9 cellular contexts compared by ENCODE assay signal in genomic region chr1:231418101-231418740, GRCh38. TPM values are rescaled to one million over a fixed set of nuclear protein-coding genes. Genes with fewer than 3 reads are reported as not detected.
DNase-seq lines count a peak whose midpoint lies in the region; ATAC-seq and TF ChIP-seq lines count a peak whose summit lies in the region.
"Had no signal": no experiment of that assay in that cellular context is flagged by ENCODE, and none has a peak within 500 bp of the region (broad histone marks: within the 10 kb centered on the region; RNA-seq: fewer than 3 reads in every experiment).

No MANE protein-coding gene starts in this region.

- H3K27ac ChIP-seq in right cardiac atrium (ENCODE audit: low read length), result no peak overlapping the region

- no peaks in the 10 kb centered on the region for H3K9me3 Mint-ChIP-seq in T-helper 1 cell treated with Interleukin-12 subunit alpha and Interleukin-12 subunit beta and Interleukin-4 antibody, amounts not matched to agents 30 μg/mL and 1 μg/mL, for 36 hours
- H3K9me3 Mint-ChIP-seq in activated CD8-positive, alpha-beta T cell treated with anti-CD3 and anti-CD28 coated beads for 36 hours, result no peaks in the 10 kb centered on the region
- no peaks in the 10 kb centered on the region for H3K9me3 Mint-ChIP-seq in stimulated activated effector memory CD8-positive, alpha-beta T cell treated with anti-CD3 and anti-CD28 coated beads, Interleukin-12 subunit alpha, Interleukin-12 subunit beta, amount 100 ng/mL, for 72 hours
- no peaks in the 10 kb centered on the region for H3K9me3 Mint-ChIP-seq in CD14-positive monocyte

- peak overlapping the region; percentile 93 for H3K4me3 ChIP-seq in right cardiac atrium (ENCODE audit: low read length)

- H3K27ac Mint-ChIP-seq in T-helper 1 cell treated with Interleukin-12 subunit alpha and Interleukin-12 subunit beta and Interleukin-4 antibody, amounts not matched to agents 30 μg/mL and 1 μg/mL, for 36 hours, result no peak overlapping the region
- H3K27ac Mint-ChIP-seq in activated CD8-positive, alpha-beta T cell treated with anti-CD3 and anti-CD28 coated beads for 36 hours, result no peak overlapping the region
- H3K27ac Mint-ChIP-seq in stimulated activated effector memory CD8-positive, alpha-beta T cell treated with anti-CD3 and anti-CD28 coated beads, Interleukin-12 subunit alpha, Interleukin-12 subunit beta, amount 100 ng/mL, for 72 hours, result no peak overlapping the region
- no peak overlapping the region for H3K27ac Mint-ChIP-seq in CD14-positive monocyte

- POLR2A ChIA-PET in activated CD8-positive, alpha-beta T cell treated with anti-CD3 and anti-CD28 coated beads for 36 hours (lab: Charles Lee), result no interaction called here

- intact Hi-C loops in activated CD8-positive, alpha-beta T cell treated with anti-CD3 and anti-CD28 coated beads for 36 hours (cut with micrococcal nuclease), result no loop called here
- intact Hi-C loops in right cardiac atrium (cut with DNase I) (loop anchor here in 2 of 4 donors (10.0 kb wide), 2 partner anchors 53 to 63 kb away; no protein-coding TSS in a partner anchor), CD14-positive monocyte (cut with micrococcal nuclease) (no loop called here)

- peaks cover 55% of the 10 kb centered on the region for H3K4me1 Mint-ChIP-seq in T-helper 1 cell treated with Interleukin-12 subunit alpha and Interleukin-12 subunit beta and Interleukin-4 antibody, amounts not matched to agents 30 μg/mL and 1 μg/mL, for 36 hours (ENCODE audit: low read depth)
- H3K4me1 Mint-ChIP-seq in activated CD8-positive, alpha-beta T cell treated with anti-CD3 and anti-CD28 coated beads for 36 hours (ENCODE audit: low read depth), result peaks cover 53% of the 10 kb centered on the region
- H3K4me1 Mint-ChIP-seq in stimulated activated effector memory CD8-positive, alpha-beta T cell treated with anti-CD3 and anti-CD28 coated beads, Interleukin-12 subunit alpha, Interleukin-12 subunit beta, amount 100 ng/mL, for 72 hours, result peaks cover 48% of the 10 kb centered on the region
- H3K4me1 Mint-ChIP-seq in CD14-positive monocyte, result peaks cover 72% of the 10 kb centered on the region

- no peaks in the 10 kb centered on the region for H3K27me3 ChIP-seq in right cardiac atrium (ENCODE audit: control insufficient read depth, insufficient read depth)

- H3K4me1 ChIP-seq in right cardiac atrium (ENCODE audit: control insufficient read depth, insufficient read depth, low read length), result peaks cover 2% of the 10 kb centered on the region

- CTCF ChIA-PET in activated CD8-positive, alpha-beta T cell treated with anti-CD3 and anti-CD28 coated beads for 36 hours (lab: Charles Lee), result interaction anchor here (1.3 kb wide), 1 partner anchor 101 kb away, joined by 3 read pairs; no protein-coding TSS in a partner anchor

- H3K9me3 ChIP-seq in right cardiac atrium (ENCODE audit: control insufficient read depth, low read length), result no peaks in the 10 kb centered on the region

- DNase-seq in T-helper 1 cell, result no peak
- DNase-seq in activated CD8-positive, alpha-beta T cell treated with anti-CD3 and anti-CD28 coated beads for 36 hours, result no peak
- DNase-seq in right cardiac atrium, result no peak
- no peak for DNase-seq in stimulated activated effector memory CD8-positive, alpha-beta T cell treated with anti-CD3 and anti-CD28 coated beads, Interleukin-12 subunit alpha, Interleukin-12 subunit beta, amount 100 ng/mL, for 72 hours (ENCODE audit: low spot score in 2 of 2)
- no peak for DNase-seq in NCI-H1092 treated with DMSO at 0.1 percent for 48 hours (lab: John Stamatoyannopoulos, UW)
- DNase-seq in CD14-positive monocyte (ENCODE audit: low spot score), result no peak
- DNase-seq in midbrain (lab: John Stamatoyannopoulos, UW), result no peak
- DNase-seq: amniotic stem cell had no signal

- no peak for ATAC-seq in activated CD8-positive, alpha-beta T cell treated with anti-CD3 and anti-CD28 coated beads for 36 hours
- no peak for ATAC-seq in right cardiac atrium
- ATAC-seq in stimulated activated effector memory CD8-positive, alpha-beta T cell treated with anti-CD3 and anti-CD28 coated beads, Interleukin-12 subunit alpha, Interleukin-12 subunit beta, amount 100 ng/mL, for 72 hours, result no peak

- 55% methylated on average over 4 of the region's 4 CpGs for WGBS in right cardiac atrium

- peak overlapping the region; percentile 92 for H3K4me3 Mint-ChIP-seq in T-helper 1 cell treated with Interleukin-12 subunit alpha and Interleukin-12 subunit beta and Interleukin-4 antibody, amounts not matched to agents 30 μg/mL and 1 μg/mL, for 36 hours
- peak overlapping the region; percentile 94 for H3K4me3 Mint-ChIP-seq in activated CD8-positive, alpha-beta T cell treated with anti-CD3 and anti-CD28 coated beads for 36 hours
- H3K4me3 Mint-ChIP-seq in stimulated activated effector memory CD8-positive, alpha-beta T cell treated with anti-CD3 and anti-CD28 coated beads, Interleukin-12 subunit alpha, Interleukin-12 subunit beta, amount 100 ng/mL, for 72 hours, result peak overlapping the region; percentile 82
- H3K4me3 Mint-ChIP-seq in CD14-positive monocyte, result peak overlapping the region in 1 of 2 donors; percentile 100

- H3K27me3 Mint-ChIP-seq in T-helper 1 cell treated with Interleukin-12 subunit alpha and Interleukin-12 subunit beta and Interleukin-4 antibody, amounts not matched to agents 30 μg/mL and 1 μg/mL, for 36 hours (ENCODE audit: low read depth), result no peaks in the 10 kb centered on the region
- no peaks in the 10 kb centered on the region for H3K27me3 Mint-ChIP-seq in activated CD8-positive, alpha-beta T cell treated with anti-CD3 and anti-CD28 coated beads for 36 hours
- H3K27me3 Mint-ChIP-seq in CD14-positive monocyte (ENCODE audit: low read depth in 3 of 3), result peaks cover 4 to 6% (median 5%) of the 10 kb centered on the region in 3 donors

- no peak for TF ChIP-seq CTCF in activated CD8-positive, alpha-beta T cell treated with anti-CD3 and anti-CD28 coated beads for 36 hours (IDR thresholded peaks at IDR 0.05)
- TF ChIP-seq CTCF in CD14-positive monocyte (IDR thresholded peaks at IDR 0.05), result no peak

- peaks cover 33% of the 10 kb centered on the region for H3K36me3 Mint-ChIP-seq in T-helper 1 cell treated with Interleukin-12 subunit alpha and Interleukin-12 subunit beta and Interleukin-4 antibody, amounts not matched to agents 30 μg/mL and 1 μg/mL, for 36 hours (ENCODE audit: low read depth)
- peaks cover 54% of the 10 kb centered on the region for H3K36me3 Mint-ChIP-seq in activated CD8-positive, alpha-beta T cell treated with anti-CD3 and anti-CD28 coated beads for 36 hours (ENCODE audit: low read depth)
- peaks cover 72% of the 10 kb centered on the region for H3K36me3 Mint-ChIP-seq in stimulated activated effector memory CD8-positive, alpha-beta T cell treated with anti-CD3 and anti-CD28 coated beads, Interleukin-12 subunit alpha, Interleukin-12 subunit beta, amount 100 ng/mL, for 72 hours
- H3K36me3 Mint-ChIP-seq in CD14-positive monocyte, result peaks cover 32 to 33% of the 10 kb centered on the region in 2 donors

RNA-seq across cellular contexts. Expression of gene EGLN1, which starts 3.9 kb away (rescaled TPM):
- total RNA-seq in activated CD8-positive, alpha-beta T cell treated with anti-CD3 and anti-CD28 coated beads for 36 hours, result 10 to 100 TPM; 46.5 to 47.2 TPM
- total RNA-seq in right cardiac atrium, result 10 to 100 TPM; 54.1 to 79.9 (median 71.0) TPM
- 27.9 TPM for polyA plus RNA-seq in right cardiac atrium
- 10 to 100 TPM; 23.1 to 27.7 TPM for polyA plus RNA-seq in CD14-positive monocyte
